Comparison of ENCODE assay signal across 17 cellular contexts in genomic region chr2:29201979-29202378, GRCh38.
DNase-seq lines count a peak whose midpoint lies in the region; TF ChIP-seq lines count a peak whose summit lies in the region.
"Had no signal": no experiment of that assay in that cellular context is flagged by ENCODE, and none has a peak within 500 bp of the region (broad histone marks: within the 10 kb centered on the region; RNA-seq: fewer than 3 reads in every experiment).

No MANE protein-coding gene starts in this region.

- H3K27ac Mint-ChIP-seq in endothelial cell (ENCODE audit: unreplicated experiment) = no peak overlapping the region
- H3K27ac Mint-ChIP-seq in nephron progenitor cell = peak overlapping the region; percentile 24

- peak; percentile 78 for DNase-seq in ELF-1 (ENCODE audit: low read depth, low spot score)
- peak; percentile 7 for DNase-seq in NCI-H69 (lab: John Stamatoyannopoulos, UW)
- no peak for DNase-seq in endothelial cell (ENCODE audit: low spot score)
- no peak for DNase-seq in nephron progenitor cell
- DNase-seq in stimulated activated CD4-positive, alpha-beta T cell treated with anti-CD3 and anti-CD28 coated beads, Interleukin-4, amount 100 ng/mL, for 4 hours = no peak
- DNase-seq in adrenal gland = no peak
- no peak for DNase-seq in mesenteric fat pad (ENCODE audit: low spot score)
- DNase-seq: C1 segment of cervical spinal cord, GF-D8, Karpas-422, MM.1S, NCI-H1105 treated with DMSO at 0.1 percent for 48 hours, NCI-H187, NCI-H226, NCI-H526 treated with DMSO at 0.1 percent for 48 hours, PC-9 had no signal

- no peak for TF ChIP-seq CTCF in endothelial cell (IDR thresholded peaks at IDR 0.05; ENCODE audit: unreplicated experiment)
- no peak for TF ChIP-seq CTCF in nephron progenitor cell (IDR thresholded peaks at IDR 0.05)
- no peak for TF ChIP-seq CTCF in adrenal gland (IDR thresholded peaks at IDR 0.05)

- no peak for TF ChIP-seq POLR2A in adrenal gland (IDR thresholded peaks at IDR 0.05)

- intact Hi-C loops in adrenal gland (cut with DNase I) = no loop called here

- no peaks in the 10 kb centered on the region for H3K4me1 ChIP-seq in adrenal gland (replicated peaks in 1 of 2)
- H3K4me1 ChIP-seq: A549 had no signal

- no peak overlapping the region for H3K27ac ChIP-seq in adrenal gland
- H3K27ac ChIP-seq: A549, PC-9 had no signal

- no peaks in the 10 kb centered on the region for H3K9me3 ChIP-seq in adrenal gland (replicated peaks in 1 of 3)
- H3K9me3 ChIP-seq: A549 had no signal

- H3K4me1 Mint-ChIP-seq in endothelial cell (ENCODE audit: unreplicated experiment) (peaks cover 14% of the 10 kb centered on the region), nephron progenitor cell (peaks cover 23% of the 10 kb centered on the region)

- peak overlapping the region; percentile 0 for H3K4me3 Mint-ChIP-seq in endothelial cell (ENCODE audit: unreplicated experiment)
- no peak overlapping the region for H3K4me3 Mint-ChIP-seq in nephron progenitor cell

- H3K4me3 ChIP-seq in adrenal gland = no peak overlapping the region
- H3K4me3 ChIP-seq: A549, PC-9 had no signal

- WGBS in adrenal gland, 4 donors = 59 to 69% (median 66%) methylated on average over 5 of the region's 5 CpGs

- H3K9me3 Mint-ChIP-seq in endothelial cell (ENCODE audit: unreplicated experiment) = no peaks in the 10 kb centered on the region
- no peaks in the 10 kb centered on the region for H3K9me3 Mint-ChIP-seq in nephron progenitor cell

- H3K27me3 Mint-ChIP-seq in endothelial cell (ENCODE audit: unreplicated experiment) = no peaks in the 10 kb centered on the region
- H3K27me3 Mint-ChIP-seq in nephron progenitor cell (ENCODE audit: low read depth, poor library complexity) = peaks cover 15% of the 10 kb centered on the region

- no peaks in the 10 kb centered on the region for H3K36me3 Mint-ChIP-seq in endothelial cell (ENCODE audit: low read depth, unreplicated experiment)
- H3K36me3 Mint-ChIP-seq in nephron progenitor cell (ENCODE audit: low read depth) = no peaks in the 10 kb centered on the region

- no peaks in the 10 kb centered on the region for H3K27me3 ChIP-seq in adrenal gland

- no peaks in the 10 kb centered on the region for H3K36me3 ChIP-seq in adrenal gland (replicated peaks in 1 of 2)

Comparison
In these comparisons a context has a peak if more than half of its experiments do, and no peak if none do; other contexts are left out.
1. DNase-seq: peak in ELF-1 (single experiment) and NCI-H69 (single experiment); none in endothelial cell (single experiment), nephron progenitor cell (single experiment), stimulated activated CD4-positive, alpha-beta T cell treated with anti-CD3 and anti-CD28 coated beads, Interleukin-4, amount 100 ng/mL, for 4 hours (0 of 2), adrenal gland (0 of 7) and mesenteric fat pad (single experiment).